8 cellular contexts compared by ENCODE assay signal in genomic region chr3:71129611-71130515, GRCh38.
DNase-seq lines count a peak whose midpoint lies in the region; ATAC-seq, FAIRE-seq and TF ChIP-seq lines count a peak whose summit lies in the region.

No MANE protein-coding gene starts in this region.

- H3K27ac Mint-ChIP-seq in astrocyte (ENCODE audit: unreplicated experiment): peak overlapping the region; percentile 93

- no peak for TF ChIP-seq CTCF in astrocyte (IDR thresholded peaks at IDR 0.05; ENCODE audit: insufficient read depth, low read depth, low read length)

- H3K4me1 Mint-ChIP-seq in astrocyte (ENCODE audit: low read depth, unreplicated experiment): peaks cover 57% of the 10 kb centered on the region

- H3K4me1 ChIP-seq in astrocyte (ENCODE audit: insufficient read depth, low read length) (peaks cover 53% of the 10 kb centered on the region), iPS-20b (ENCODE audit: insufficient read depth, low read length) (peaks cover 74% of the 10 kb centered on the region), small intestine (ENCODE audit: control insufficient read depth in 2 of 2, insufficient read depth in 1 of 2, low read depth in 1 of 2, low read length in 1 of 2) (peaks cover 15 to 35% of the 10 kb centered on the region in 2 donors)

- H3K9me3 ChIP-seq in astrocyte (ENCODE audit: insufficient read depth, low read depth, low read length) (no peaks in the 10 kb centered on the region), iPS-20b (ENCODE audit: insufficient read depth, low read depth, low read length) (no peaks in the 10 kb centered on the region), small intestine (ENCODE audit: control insufficient read depth, low read depth) (no peaks in the 10 kb centered on the region)

- FAIRE-seq in astrocyte (lab: Jason Lieb, UNC) (no peak), small intestine (lab: Jason Lieb, UNC) (no peak)

- H3K36me3 Mint-ChIP-seq in astrocyte (ENCODE audit: low read depth, unreplicated experiment): no peaks in the 10 kb centered on the region

- TF ChIP-seq POLR2A in GM18505 (IDR thresholded peaks at IDR 0.05; ENCODE audit: borderline replicate concordance, extremely low read depth, insufficient read depth, insufficient read length): no peak

- H3K4me3 ChIP-seq in astrocyte (ENCODE audit: insufficient read depth, low read depth, low read length) (peak overlapping the region; percentile 69), iPS-20b (ENCODE audit: low read length) (peak overlapping the region; percentile 55), small intestine (ENCODE audit: low read depth in 1 of 2, low read length in 2 of 2) (peak overlapping the region; percentile 49 to 68)

- WGBS in small intestine, 3 donors: 0% methylated on average over 14 of the region's 14 CpGs

- H2AFZ ChIP-seq in astrocyte (ENCODE audit: low read depth, low read length): no peak overlapping the region

- H4K20me1 ChIP-seq in astrocyte (ENCODE audit: insufficient read depth, low read length): peaks cover 2% of the 10 kb centered on the region

- peak overlapping the region; percentile 88 for H3K4me2 ChIP-seq in astrocyte (ENCODE audit: low read length)

- H3K9me3 Mint-ChIP-seq in astrocyte (ENCODE audit: unreplicated experiment): no peaks in the 10 kb centered on the region

- DNase-seq in NCI-H146 treated with DMSO at 0.1 percent for 48 hours (lab: John Stamatoyannopoulos, UW; ENCODE audit: unreplicated experiment): peak; percentile 43
- peak; percentile 49 for DNase-seq in astrocyte (ENCODE audit: low read depth)
- DNase-seq in small intestine: peak; percentile 40
- no peak for DNase-seq in NCI-H1694 treated with DMSO at 0.1 percent for 48 hours (lab: John Stamatoyannopoulos, UW)
- DNase-seq in SKM-1 (lab: John Stamatoyannopoulos, UW; ENCODE audit: unreplicated experiment): no peak
- DNase-seq in KBM-7: no peak

- peaks cover 56% of the 10 kb centered on the region for H3K79me2 ChIP-seq in astrocyte (ENCODE audit: insufficient read depth, low read length)

- H3K27ac ChIP-seq in astrocyte (ENCODE audit: low read depth, low read length) (peak overlapping the region; percentile 92), iPS-20b (ENCODE audit: low read length) (no peak overlapping the region), small intestine (ENCODE audit: low read depth in 1 of 2, low read length in 1 of 2) (peak overlapping the region; percentile 87 to 97)

- H3K9ac ChIP-seq in astrocyte (ENCODE audit: low read length) (peak overlapping the region; percentile 92), iPS-20b (ENCODE audit: low read depth, low read length) (peak overlapping the region; percentile 70; the same call in 1 of the 2 replicates)

- H3K27me3 Mint-ChIP-seq in astrocyte (ENCODE audit: low read depth, unreplicated experiment): no peaks in the 10 kb centered on the region

- in situ Hi-C loops in KBM-7 (cut with MboI; ENCODE audit: low pct_unique_long_range_greater_than_20kb, low sequenced_read_pairs): no loop called here

- H3K27me3 ChIP-seq in astrocyte (ENCODE audit: insufficient read depth, low read length) (no peaks in the 10 kb centered on the region), iPS-20b (ENCODE audit: insufficient read depth, low read length) (no peaks in the 10 kb centered on the region), small intestine (ENCODE audit: control insufficient read depth in 2 of 2, insufficient read depth in 2 of 2, low read length in 2 of 2) (no peaks in the 10 kb centered on the region)

- no peaks in the 10 kb centered on the region for H3K36me3 ChIP-seq in astrocyte (ENCODE audit: insufficient read depth, low read length)
- no peaks in the 10 kb centered on the region for H3K36me3 ChIP-seq in iPS-20b (ENCODE audit: insufficient read depth, low read depth, low read length)
- no peaks in the 10 kb centered on the region for H3K36me3 ChIP-seq in small intestine (ENCODE audit: control insufficient read depth in 2 of 2, insufficient read depth in 2 of 2, low read length in 2 of 2)

- ATAC-seq in GM18505 (IDR thresholded peaks at IDR 0.05; ENCODE audit: unreplicated experiment): peak; percentile 13

- H3K4me3 Mint-ChIP-seq in astrocyte (ENCODE audit: unreplicated experiment): peak overlapping the region; percentile 81

Comparison
In these comparisons a context has a peak if more than half of its experiments do, and no peak if none do; other contexts are left out.
1. DNase-seq: peak in NCI-H146 treated with DMSO at 0.1 percent for 48 hours (single experiment), astrocyte (single experiment) and small intestine (single experiment); none in NCI-H1694 treated with DMSO at 0.1 percent for 48 hours (single experiment), SKM-1 (single experiment) and KBM-7 (single experiment).
2. Peak in every context shown above with its lines, with median percentiles within 50 percentile points of each other: H3K4me3 ChIP-seq.